In the genomic region with DNA sequence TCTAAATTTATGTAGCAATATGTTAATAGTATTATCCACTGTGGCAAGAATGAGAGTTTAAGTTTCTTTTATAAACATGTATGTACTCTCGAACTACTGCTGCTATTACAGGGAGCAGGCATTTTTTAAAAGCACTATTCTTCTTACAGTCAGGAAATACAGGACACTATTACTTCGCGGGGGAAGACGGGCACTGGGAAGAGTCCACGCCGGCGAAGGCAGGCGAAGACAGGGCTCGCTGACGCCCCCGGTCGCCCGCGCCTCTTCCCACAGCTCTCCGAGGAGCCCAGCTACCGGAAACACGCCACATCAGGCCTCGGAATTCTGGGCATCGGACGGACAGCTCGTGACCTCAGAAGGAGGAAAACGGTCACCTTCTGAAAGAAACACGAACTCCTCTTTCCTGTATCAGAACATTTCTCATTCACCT, we compare ENCODE assay signal across 1 cellular context.
TF ChIP-seq lines count a peak whose summit lies in the region.

No MANE protein-coding gene starts in this region.

TF ChIP-seq in K562, 482 proteins besides CTCF, POLR2A, EP300 and RAD21 (continued from another document and continues in another):
- TF ChIP-seq ZNF407 (IDR thresholded peaks at IDR 0.05; ENCODE audit: low read depth) (no peak), ZNF253 (CRISPR knock-in tag; conservative IDR thresholded peaks at IDR 0.05) (no peak), TRIM28 (IDR thresholded peaks at IDR 0.05) (0 out of 2 replicates have a peak, but pooled peaks have one; percentile 16), CREM (IDR thresholded peaks at IDR 0.05; ENCODE audit: low read depth) (peak; percentile 42; the same call in 1 of the 2 replicates), NFIC (IDR thresholded peaks at IDR 0.05) (peak; percentile 4; the same call in 1 of the 2 replicates), ETV1 (tag; conservative IDR thresholded peaks at IDR 0.05; ENCODE audit: low read depth) (peak; percentile 52; the same call in 1 of the 2 replicates), TAF1 (IDR thresholded peaks at IDR 0.05; ENCODE audit: control insufficient read depth, extremely low read depth, insufficient read depth, low read length, severe bottlenecking) (peak; percentile 57), BRD4 (IDR thresholded peaks at IDR 0.05) (no peak), AFF1 (IDR thresholded peaks at IDR 0.05; ENCODE audit: low read depth in 1 of 2, partially characterized antibody in 2 of 2) (peak in 1 of 2 experiments; percentile 46), SMARCA4 (IDR thresholded peaks at IDR 0.05) (peak; percentile 32; the same call in 1 of the 2 replicates), ZNF644 (tag; IDR thresholded peaks at IDR 0.05; ENCODE audit: low read depth) (0 out of 2 replicates have a peak, but pooled peaks have one; percentile 1), NCOA1 (IDR thresholded peaks at IDR 0.05; ENCODE audit: low read depth) (peak; percentile 93), HBP1 (CRISPR knock-in tag; IDR thresholded peaks at IDR 0.05) (0 out of 2 replicates have a peak, but pooled peaks have one; percentile 58), ESRRA (IDR thresholded peaks at IDR 0.05; ENCODE audit: borderline replicate concordance, low read depth) (0 out of 2 replicates have a peak, but pooled peaks have one; percentile 33)
- TF ChIP-seq, protein P1, sequence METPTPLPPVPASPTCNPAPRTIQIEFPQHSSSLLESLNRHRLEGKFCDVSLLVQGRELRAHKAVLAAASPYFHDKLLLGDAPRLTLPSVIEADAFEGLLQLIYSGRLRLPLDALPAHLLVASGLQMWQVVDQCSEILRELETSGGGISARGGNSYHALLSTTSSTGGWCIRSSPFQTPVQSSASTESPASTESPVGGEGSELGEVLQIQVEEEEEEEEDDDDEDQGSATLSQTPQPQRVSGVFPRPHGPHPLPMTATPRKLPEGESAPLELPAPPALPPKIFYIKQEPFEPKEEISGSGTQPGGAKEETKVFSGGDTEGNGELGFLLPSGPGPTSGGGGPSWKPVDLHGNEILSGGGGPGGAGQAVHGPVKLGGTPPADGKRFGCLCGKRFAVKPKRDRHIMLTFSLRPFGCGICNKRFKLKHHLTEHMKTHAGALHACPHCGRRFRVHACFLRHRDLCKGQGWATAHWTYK (CRISPR knock-in tag; IDR thresholded peaks at IDR 0.05): peak; percentile 53; the same call in 1 of the 2 replicates
- TF ChIP-seq, protein P2, sequence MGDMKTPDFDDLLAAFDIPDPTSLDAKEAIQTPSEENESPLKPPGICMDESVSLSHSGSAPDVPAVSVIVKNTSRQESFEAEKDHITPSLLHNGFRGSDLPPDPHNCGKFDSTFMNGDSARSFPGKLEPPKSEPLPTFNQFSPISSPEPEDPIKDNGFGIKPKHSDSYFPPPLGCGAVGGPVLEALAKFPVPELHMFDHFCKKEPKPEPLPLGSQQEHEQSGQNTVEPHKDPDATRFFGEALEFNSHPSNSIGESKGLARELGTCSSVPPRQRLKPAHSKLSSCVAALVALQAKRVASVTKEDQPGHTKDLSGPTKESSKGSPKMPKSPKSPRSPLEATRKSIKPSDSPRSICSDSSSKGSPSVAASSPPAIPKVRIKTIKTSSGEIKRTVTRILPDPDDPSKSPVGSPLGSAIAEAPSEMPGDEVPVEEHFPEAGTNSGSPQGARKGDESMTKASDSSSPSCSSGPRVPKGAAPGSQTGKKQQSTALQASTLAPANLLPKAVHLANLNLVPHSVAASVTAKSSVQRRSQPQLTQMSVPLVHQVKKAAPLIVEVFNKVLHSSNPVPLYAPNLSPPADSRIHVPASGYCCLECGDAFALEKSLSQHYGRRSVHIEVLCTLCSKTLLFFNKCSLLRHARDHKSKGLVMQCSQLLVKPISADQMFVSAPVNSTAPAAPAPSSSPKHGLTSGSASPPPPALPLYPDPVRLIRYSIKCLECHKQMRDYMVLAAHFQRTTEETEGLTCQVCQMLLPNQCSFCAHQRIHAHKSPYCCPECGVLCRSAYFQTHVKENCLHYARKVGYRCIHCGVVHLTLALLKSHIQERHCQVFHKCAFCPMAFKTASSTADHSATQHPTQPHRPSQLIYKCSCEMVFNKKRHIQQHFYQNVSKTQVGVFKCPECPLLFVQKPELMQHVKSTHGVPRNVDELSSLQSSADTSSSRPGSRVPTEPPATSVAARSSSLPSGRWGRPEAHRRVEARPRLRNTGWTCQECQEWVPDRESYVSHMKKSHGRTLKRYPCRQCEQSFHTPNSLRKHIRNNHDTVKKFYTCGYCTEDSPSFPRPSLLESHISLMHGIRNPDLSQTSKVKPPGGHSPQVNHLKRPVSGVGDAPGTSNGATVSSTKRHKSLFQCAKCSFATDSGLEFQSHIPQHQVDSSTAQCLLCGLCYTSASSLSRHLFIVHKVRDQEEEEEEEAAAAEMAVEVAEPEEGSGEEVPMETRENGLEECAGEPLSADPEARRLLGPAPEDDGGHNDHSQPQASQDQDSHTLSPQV (IDR thresholded peaks at IDR 0.05): peak; percentile 33; the same call in 1 of the 2 replicates
- TF ChIP-seq, protein P3, sequence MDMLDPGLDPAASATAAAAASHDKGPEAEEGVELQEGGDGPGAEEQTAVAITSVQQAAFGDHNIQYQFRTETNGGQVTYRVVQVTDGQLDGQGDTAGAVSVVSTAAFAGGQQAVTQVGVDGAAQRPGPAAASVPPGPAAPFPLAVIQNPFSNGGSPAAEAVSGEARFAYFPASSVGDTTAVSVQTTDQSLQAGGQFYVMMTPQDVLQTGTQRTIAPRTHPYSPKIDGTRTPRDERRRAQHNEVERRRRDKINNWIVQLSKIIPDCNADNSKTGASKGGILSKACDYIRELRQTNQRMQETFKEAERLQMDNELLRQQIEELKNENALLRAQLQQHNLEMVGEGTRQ (CRISPR knock-in tag; IDR thresholded peaks at IDR 0.05): 0 out of 2 replicates have a peak, but pooled peaks have one; percentile 25
